21 cellular contexts compared by ENCODE assay signal in the genomic region with DNA sequence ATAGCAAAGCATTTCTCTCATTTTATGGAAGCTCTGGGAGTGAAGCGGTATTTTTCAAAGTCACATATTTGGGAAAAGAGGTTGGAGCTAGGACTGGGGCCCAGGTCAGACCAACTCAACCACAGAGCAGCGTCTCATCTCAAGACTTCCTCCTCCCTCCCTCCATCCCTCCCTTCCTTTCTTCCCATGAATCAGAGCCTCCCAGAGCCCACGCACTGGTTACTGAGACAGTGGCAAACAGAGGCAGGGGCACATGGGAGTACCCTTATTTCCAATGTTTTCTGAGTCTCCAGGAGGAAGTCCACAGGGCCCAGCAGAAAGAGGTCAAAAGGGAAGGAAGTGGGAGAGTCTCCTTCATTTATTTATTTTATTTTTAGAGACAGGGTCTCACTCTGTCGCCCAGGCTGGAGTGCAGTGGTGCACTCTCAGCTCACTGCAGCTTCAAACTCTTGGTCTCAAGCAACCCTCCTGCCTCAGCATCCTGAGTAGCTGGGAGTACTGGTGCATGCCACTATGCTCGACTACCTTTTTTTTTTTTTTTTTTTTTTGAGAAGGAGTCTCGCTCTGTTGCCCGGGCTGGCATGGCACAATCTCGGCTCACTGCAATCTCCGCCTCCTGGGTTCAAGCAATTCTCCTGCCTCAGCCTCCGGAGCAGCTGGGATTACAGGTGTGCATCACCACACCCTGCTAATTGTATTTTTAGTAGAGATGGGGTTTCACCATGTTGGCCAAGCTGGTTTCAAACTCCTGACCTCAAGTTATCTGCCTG. TPM values are rescaled to one million over a fixed set of nuclear protein-coding genes. Genes with fewer than 3 reads are reported as not detected.
DNase-seq lines count a peak whose midpoint lies in the region; ATAC-seq and TF ChIP-seq lines count a peak whose summit lies in the region.
"Had no signal": no experiment of that assay in that cellular context is flagged by ENCODE, and none has a peak within 500 bp of the region (broad histone marks: within the 10 kb centered on the region; RNA-seq: fewer than 3 reads in every experiment).

No MANE protein-coding gene starts in this region.

- H2BK120ac ChIP-seq in mesenchymal stem cell (ENCODE audit: low read depth, low read length), result peak overlapping the region; percentile 68

- no peak for TF ChIP-seq POLR2A in upper lobe of left lung (IDR thresholded peaks at IDR 0.05)
- no peak for TF ChIP-seq POLR2A in gastroesophageal sphincter (IDR thresholded peaks at IDR 0.05)

- no peaks in the 10 kb centered on the region for H3K36me3 Mint-ChIP-seq in central memory CD8-positive, alpha-beta T cell (ENCODE audit: insufficient read depth)

- no peak overlapping the region for H3K27ac ChIP-seq in mesenchymal stem cell (ENCODE audit: low read length, poor library complexity, severe bottlenecking)
- H3K27ac ChIP-seq in upper lobe of left lung, result peak overlapping the region; percentile 96 to 99 (median 97)
- peak overlapping the region in 1 of 4 donors; percentile 97 for H3K27ac ChIP-seq in gastroesophageal sphincter
- H3K27ac ChIP-seq: neutrophil had no signal

- peaks cover 5% of the 10 kb centered on the region for H3K4me1 Mint-ChIP-seq in central memory CD8-positive, alpha-beta T cell

- DNase-seq in cardiac septum (ENCODE audit: low spot score), result peak; percentile 39
- DNase-seq in Right ventricle myocardium superior, result no peak
- no peak for DNase-seq in central memory CD8-positive, alpha-beta T cell (ENCODE audit: low spot score in 2 of 2)
- peak; percentile 35 for DNase-seq in mesenchymal stem cell
- DNase-seq in upper lobe of left lung, result no peak
- no peak for DNase-seq in putamen (ENCODE audit: low spot score)
- DNase-seq in NCI-H345 (lab: John Stamatoyannopoulos, UW), result no peak
- DNase-seq: activated CD4-positive, alpha-beta T cell treated with anti-CD3 and anti-CD28 coated beads for 4 hours; activated T-cell treated with anti-CD3 and anti-CD28 coated beads, Interleukin-2, amount 50 U/mL, for 48 hours; Calu3; effector CD8-positive, alpha-beta T cell; kidney glomerular epithelial cell; NCI-H1048; NCI-H2227 treated with DMSO at 0.1 percent for 48 hours; OCI-M1; stimulated activated CD4-positive, alpha-beta T cell treated with anti-CD3 and anti-CD28 coated beads, Interleukin-15, amount 100 ng/mL, for 24 hours; T-helper 1 cell had no signal

- no peak overlapping the region for H3K23ac ChIP-seq in mesenchymal stem cell (ENCODE audit: low read length in 2 of 2)

- H3K27me3 Mint-ChIP-seq in central memory CD8-positive, alpha-beta T cell, result no peaks in the 10 kb centered on the region

- no peak for ATAC-seq in Right ventricle myocardium superior (ENCODE audit: poor library complexity)
- no peak for ATAC-seq in central memory CD8-positive, alpha-beta T cell (replicated peaks; ENCODE audit: extremely low read depth, poor library complexity, severe bottlenecking)
- no peak for ATAC-seq in upper lobe of left lung (ENCODE audit: low FRiP score in 2 of 2)
- no peak for ATAC-seq in gastroesophageal sphincter
- ATAC-seq: A549 had no signal

- H3K36me3 ChIP-seq in mesenchymal stem cell (ENCODE audit: control insufficient read depth in 1 of 2, insufficient read depth in 2 of 2, low read depth in 1 of 2, low read length in 2 of 2) (no peaks in the 10 kb centered on the region), upper lobe of left lung (no peaks in the 10 kb centered on the region), gastroesophageal sphincter (no peaks in the 10 kb centered on the region)
- H3K36me3 ChIP-seq: neutrophil, tibial nerve had no signal

- TF ChIP-seq CTCF in upper lobe of left lung (IDR thresholded peaks at IDR 0.05) (no peak), gastroesophageal sphincter (IDR thresholded peaks at IDR 0.05) (no peak)

- H3K9ac ChIP-seq in mesenchymal stem cell (ENCODE audit: low read length), result no peak overlapping the region

- H3K4ac ChIP-seq in mesenchymal stem cell (ENCODE audit: low read depth in 1 of 2, low read length in 2 of 2), result no peak overlapping the region

- WGBS in mesenchymal stem cell, result 86% methylated on average over 10 of the region's 10 CpGs
- 54 to 70% methylated on average over 10 of the region's 10 CpGs for WGBS in upper lobe of left lung, 2 donors
- 82 to 87% methylated on average over 4 to 10 of the region's 10 CpGs for WGBS in gastroesophageal sphincter (ENCODE audit: low coverage in 1 of 2), 2 donors

- H4K8ac ChIP-seq in mesenchymal stem cell (ENCODE audit: low read length), result no peak overlapping the region

- H2BK15ac ChIP-seq in mesenchymal stem cell (ENCODE audit: low read depth, poor library complexity, severe bottlenecking), result no peak overlapping the region

- no peak overlapping the region for H3K27ac Mint-ChIP-seq in central memory CD8-positive, alpha-beta T cell (ENCODE audit: low read depth)

- H4K91ac ChIP-seq in mesenchymal stem cell (ENCODE audit: low read length), result no peak overlapping the region

- peak overlapping the region; percentile 73 for H3K4me3 Mint-ChIP-seq in central memory CD8-positive, alpha-beta T cell

- H2AK5ac ChIP-seq in mesenchymal stem cell (ENCODE audit: low read length, severe bottlenecking), result no peak overlapping the region

- H2AFZ ChIP-seq in mesenchymal stem cell (ENCODE audit: low read depth, low read length), result no peak overlapping the region

- H3K9me3 Mint-ChIP-seq in central memory CD8-positive, alpha-beta T cell, result no peaks in the 10 kb centered on the region

- H2BK12ac ChIP-seq in mesenchymal stem cell (ENCODE audit: low read length in 2 of 2), result no peak overlapping the region

- no peak overlapping the region for H3K4me2 ChIP-seq in mesenchymal stem cell (ENCODE audit: low read length, poor library complexity, severe bottlenecking)

- peaks cover 24% of the 10 kb centered on the region for H3K4me1 ChIP-seq in mesenchymal stem cell (ENCODE audit: control insufficient read depth, insufficient read depth, low read depth, low read length)
- H3K4me1 ChIP-seq in upper lobe of left lung, result peaks cover 20 to 40% (median 33%) of the 10 kb centered on the region in 4 donors
- peaks cover 0 to 41% (median 17%) of the 10 kb centered on the region in 3 donors for H3K4me1 ChIP-seq in gastroesophageal sphincter

- H3K27me3 ChIP-seq in mesenchymal stem cell (ENCODE audit: control insufficient read depth in 1 of 2, insufficient read depth in 1 of 2, low read length in 2 of 2) (no peaks in the 10 kb centered on the region), upper lobe of left lung (no peaks in the 10 kb centered on the region), gastroesophageal sphincter (no peaks in the 10 kb centered on the region)
- H3K27me3 ChIP-seq: neutrophil, tibial nerve had no signal

- H3K4me3 ChIP-seq in mesenchymal stem cell (ENCODE audit: insufficient read depth in 1 of 2, low read depth in 1 of 2, low read length in 2 of 2) (no peak overlapping the region), upper lobe of left lung (no peak overlapping the region), gastroesophageal sphincter (no peak overlapping the region)
- H3K4me3 ChIP-seq: A549, tibial nerve had no signal

- intact Hi-C loops in cardiac septum (cut with DNase I) (no loop called here), Right ventricle myocardium superior (cut with DNase I) (no loop called here)

- no peaks in the 10 kb centered on the region for H3K79me1 ChIP-seq in mesenchymal stem cell (replicated peaks; ENCODE audit: low read length, poor library complexity, severe bottlenecking)

- H2BK5ac ChIP-seq in mesenchymal stem cell (ENCODE audit: low read depth, low read length, poor library complexity, severe bottlenecking), result no peak overlapping the region

- H3K14ac ChIP-seq in mesenchymal stem cell (ENCODE audit: low read length in 2 of 2), result no peak overlapping the region

- TF ChIP-seq EP300 in upper lobe of left lung (IDR thresholded peaks at IDR 0.05) (no peak), gastroesophageal sphincter (IDR thresholded peaks at IDR 0.05) (no peak)

- H3K9me3 ChIP-seq in mesenchymal stem cell (ENCODE audit: control insufficient read depth, low read length) (no peaks in the 10 kb centered on the region), upper lobe of left lung (no peaks in the 10 kb centered on the region), gastroesophageal sphincter (no peaks in the 10 kb centered on the region)
- H3K9me3 ChIP-seq: A549, neutrophil, tibial nerve had no signal

- H3K18ac ChIP-seq in mesenchymal stem cell (ENCODE audit: low read depth in 1 of 2, low read length in 2 of 2), result peak overlapping the region in 1 of 2 experiments; percentile 16

RNA-seq across cellular contexts. Expression of a gene that starts 52.5 kb away (rescaled TPM):
- total RNA-seq in cardiac septum, result 27.2 TPM
- total RNA-seq in Right ventricle myocardium superior, result 43.1 TPM
- polyA plus RNA-seq in mesenchymal stem cell (2013, experiment 1 of 2), result 20.0 TPM
- 19.1 TPM for polyA plus RNA-seq in mesenchymal stem cell (2013, experiment 2 of 2)
- 10 to 100 TPM in 4 of 6 donors, 1 to 10 TPM in 2; 2.1 to 18.5 (median 13.3) TPM for total RNA-seq in upper lobe of left lung
- 10 to 100 TPM; 15.1 to 25.7 (median 21.0) TPM for total RNA-seq in gastroesophageal sphincter

Comparison
In these comparisons a context has a peak if more than half of its experiments do, and no peak if none do; other contexts are left out.
1. DNase-seq: peak in cardiac septum (single experiment) and mesenchymal stem cell (single experiment); none in Right ventricle myocardium superior (single experiment), central memory CD8-positive, alpha-beta T cell (0 of 2), upper lobe of left lung (0 of 2), putamen (single experiment) and NCI-H345 (single experiment).